In the genomic region with DNA sequence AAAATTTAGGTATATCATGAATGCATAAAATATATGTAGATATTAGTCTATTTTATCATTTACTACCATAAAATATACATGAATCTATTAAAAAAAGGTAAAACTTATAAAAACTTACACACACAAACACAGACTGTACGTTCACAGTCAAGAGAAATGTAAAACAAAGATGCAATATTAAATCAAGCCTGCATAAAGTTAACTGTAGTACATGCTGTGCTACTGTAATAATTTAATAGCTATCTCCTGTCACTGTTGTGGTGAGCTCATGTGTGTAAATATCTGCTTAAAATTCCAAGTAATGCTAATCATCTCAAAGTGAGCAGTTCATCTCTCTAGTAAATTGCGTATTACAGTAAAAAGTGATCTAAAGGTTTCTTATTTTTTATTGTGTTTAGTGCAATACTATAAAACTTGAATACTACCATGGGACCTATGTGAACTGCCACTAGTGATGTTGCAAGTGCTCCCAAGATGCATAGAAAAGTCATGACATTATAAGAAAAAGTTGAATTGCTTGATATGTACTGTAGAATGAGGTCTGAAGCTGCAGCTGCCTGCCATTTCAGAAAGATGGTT, we compare ENCODE assay signal across 13 cellular contexts. TPM values are rescaled to one million over a fixed set of nuclear protein-coding genes. Genes with fewer than 3 reads are reported as not detected.
DNase-seq lines count a peak whose midpoint lies in the region; ATAC-seq and TF ChIP-seq lines count a peak whose summit lies in the region.
"Had no signal": no experiment of that assay in that cellular context is flagged by ENCODE, and none has a peak within 500 bp of the region (broad histone marks: within the 10 kb centered on the region; RNA-seq: fewer than 3 reads in every experiment).

No MANE protein-coding gene starts in this region.

- no peak overlapping the region for H3K9ac ChIP-seq in BLaER1 treated with 17β-estradiol and CSF1 and Interleukin-3, amounts not matched to agents 10 nM and 100 nM
- H3K9ac ChIP-seq: parathyroid adenoma had no signal

- no peak overlapping the region for H3K27ac Mint-ChIP-seq in natural killer cell treated with Interleukin-12 subunit alpha and Interleukin-12 subunit beta and Interleukin-15 and Interleukin-18, amount 100 ng/mL, for 72 hours

- H3K4me2 ChIP-seq in BLaER1 treated with 17β-estradiol and CSF1 and Interleukin-3, amounts not matched to agents 10 nM and 100 nM: peak overlapping the region in 9 of 11 experiments; percentile 68 to 87 (median 77); a peak in 12 of 22 replicates

- POLR2A ChIA-PET in HEK293 (lab: Yijun Ruan, JAX): interaction anchor here (0.6 to 6.3 kb wide), 7 partner anchors 9 to 184 kb away, joined by 3 to 36 read pairs (median 6); a partner anchor contains a TSS

- DNase-seq in amniotic epithelial cell (ENCODE audit: low read depth) (peak; percentile 48), NCI-H2029 (lab: John Stamatoyannopoulos, UW) (no peak), NCI-H82 (lab: John Stamatoyannopoulos, UW) (no peak)
- DNase-seq in natural killer cell treated with Interleukin-12 subunit alpha and Interleukin-12 subunit beta and Interleukin-15 and Interleukin-18, amount 100 ng/mL, for 72 hours (ENCODE audit: low spot score): no peak
- DNase-seq in activated CD8-positive, alpha-beta memory T cell treated with anti-CD3 and anti-CD28 coated beads, Interleukin-2, amount 50 U/mL, for 48 hours: no peak
- DNase-seq: NK-92 treated with Interleukin-12 subunit alpha and Interleukin-12 subunit beta, amount 100 ng/mL, for 24 hours had no signal

- no peaks in the 10 kb centered on the region for H3K27me3 Mint-ChIP-seq in natural killer cell treated with Interleukin-12 subunit alpha and Interleukin-12 subunit beta and Interleukin-15 and Interleukin-18, amount 100 ng/mL, for 72 hours
- H3K27me3 Mint-ChIP-seq: activated B cell treated with CpG ODN at 0.5 μM for 24 hours had no signal

- H3K27me3 ChIP-seq in BLaER1 treated with 17β-estradiol and CSF1 and Interleukin-3, amounts not matched to agents 10 nM and 100 nM: no peaks in the 10 kb centered on the region
- H3K27me3 ChIP-seq: ascending aorta had no signal

- H3K9me3 Mint-ChIP-seq in natural killer cell treated with Interleukin-12 subunit alpha and Interleukin-12 subunit beta and Interleukin-15 and Interleukin-18, amount 100 ng/mL, for 72 hours: peaks cover 44% of the 10 kb centered on the region

- ATAC-seq in natural killer cell treated with Interleukin-12 subunit alpha and Interleukin-12 subunit beta and Interleukin-15 and Interleukin-18, amount 100 ng/mL, for 72 hours: no peak
- no peak for ATAC-seq in GM21360 (IDR thresholded peaks at IDR 0.05; ENCODE audit: unreplicated experiment)

- peaks cover 6 to 19% (median 11%) of the 10 kb centered on the region in 10 experiments; a peak in 19 of 20 replicates for H3K4me1 ChIP-seq in BLaER1 treated with 17β-estradiol and CSF1 and Interleukin-3, amounts not matched to agents 10 nM and 100 nM
- peaks cover 25% of the 10 kb centered on the region for H3K4me1 ChIP-seq in HEK293 (ENCODE audit: control insufficient read depth, insufficient read depth, low read length)
- H3K4me1 ChIP-seq: ascending aorta, parathyroid adenoma had no signal

- CTCF ChIA-PET in HEK293 (lab: Yijun Ruan, JAX): interaction anchor here (0.6 to 1.7 kb wide), 6 partner anchors 9 to 1040 kb away, joined by 3 to 4 read pairs (median 4); a partner anchor contains a TSS

- H3K27ac ChIP-seq in BLaER1 treated with 17β-estradiol and CSF1 and Interleukin-3, amounts not matched to agents 10 nM and 100 nM: no peak overlapping the region
- H3K27ac ChIP-seq in HEK293 (ENCODE audit: extremely low read depth, low read depth, low read length): no peak overlapping the region
- H3K27ac ChIP-seq: ascending aorta, parathyroid adenoma had no signal

- H3K4me3 ChIP-seq in BLaER1 treated with 17β-estradiol and CSF1 and Interleukin-3, amounts not matched to agents 10 nM and 100 nM: peak overlapping the region in 4 of 10 experiments; percentile 50 to 60 (median 58); a peak in 8 of 20 replicates
- no peak overlapping the region for H3K4me3 ChIP-seq in HEK293 (ENCODE audit: low read depth, low read length)
- H3K4me3 ChIP-seq: ascending aorta, mucosa of descending colon had no signal

- no peaks in the 10 kb centered on the region for H4K20me1 ChIP-seq in BLaER1 treated with 17β-estradiol and CSF1 and Interleukin-3, amounts not matched to agents 10 nM and 100 nM

- no peak for TF ChIP-seq CTCF in HEK293 (tag by site-specific recombination; IDR thresholded peaks at IDR 0.05)

- H3K9me3 ChIP-seq in BLaER1 treated with 17β-estradiol and CSF1 and Interleukin-3, amounts not matched to agents 10 nM and 100 nM (replicated peaks in 1 of 11): peaks cover 34 to 47% (median 42%) of the 10 kb centered on the region in 11 experiments
- peaks cover 47% of the 10 kb centered on the region for H3K9me3 ChIP-seq in HEK293 (ENCODE audit: control insufficient read depth, insufficient read depth, low read depth, low read length)

- H3K36me3 ChIP-seq in BLaER1 treated with 17β-estradiol and CSF1 and Interleukin-3, amounts not matched to agents 10 nM and 100 nM: peaks cover 0 to 20% (median 13%) of the 10 kb centered on the region in 11 experiments; a peak in 14 of 22 replicates
- peaks cover 0 to 52% of the 10 kb centered on the region in 2 experiments; a peak in 2 of 3 replicates for H3K36me3 ChIP-seq in HEK293 (ENCODE audit: control insufficient read depth in 2 of 2, insufficient read depth in 1 of 2, low read length in 2 of 2)

- H3K4me3 Mint-ChIP-seq in natural killer cell treated with Interleukin-12 subunit alpha and Interleukin-12 subunit beta and Interleukin-15 and Interleukin-18, amount 100 ng/mL, for 72 hours: peak overlapping the region; percentile 54

- peaks cover 63% of the 10 kb centered on the region for H3K36me3 Mint-ChIP-seq in natural killer cell treated with Interleukin-12 subunit alpha and Interleukin-12 subunit beta and Interleukin-15 and Interleukin-18, amount 100 ng/mL, for 72 hours

- peaks cover 9 to 10% of the 10 kb centered on the region in 2 donors for H3K4me1 Mint-ChIP-seq in natural killer cell treated with Interleukin-12 subunit alpha and Interleukin-12 subunit beta and Interleukin-15 and Interleukin-18, amount 100 ng/mL, for 72 hours (ENCODE audit: low read depth in 2 of 2)

TF ChIP-seq in HEK293, 187 proteins besides CTCF, POLR2A, EP300 and RAD21 (continues in another document):
- TF ChIP-seq ZNF623 (tag by site-specific recombination; IDR thresholded peaks at IDR 0.05) (no peak; the same call in 1 of the 2 replicates), HOXD13 (CRISPR knock-in tag; IDR thresholded peaks at IDR 0.05; ENCODE audit: borderline replicate concordance) (no peak), KLF1 (tag by site-specific recombination; IDR thresholded peaks at IDR 0.05) (no peak), ZNF626 (tag by site-specific recombination; IDR thresholded peaks at IDR 0.05) (no peak), ZEB2 (tag by site-specific recombination; IDR thresholded peaks at IDR 0.05) (no peak), ZFP41 (tag by site-specific recombination; IDR thresholded peaks at IDR 0.05; ENCODE audit: borderline replicate concordance) (no peak), ZNF677 (tag by site-specific recombination; IDR thresholded peaks at IDR 0.05) (no peak), ZNF24 (tag by site-specific recombination; IDR thresholded peaks at IDR 0.05) (no peak), ZNF426 (tag by site-specific recombination; IDR thresholded peaks at IDR 0.05) (no peak), ZNF184 (tag by site-specific recombination; IDR thresholded peaks at IDR 0.05) (peak; percentile 72; the same call in 1 of the 2 replicates), MYNN (tag by site-specific recombination; IDR thresholded peaks at IDR 0.05; ENCODE audit: borderline replicate concordance) (no peak), ZNF19 (tag by site-specific recombination; IDR thresholded peaks at IDR 0.05; ENCODE audit: low read depth) (0 out of 2 replicates have a peak, but pooled peaks have one; percentile 9), ZSCAN16 (tag by site-specific recombination; IDR thresholded peaks at IDR 0.05) (no peak), ZFHX2 (tag by site-specific recombination; conservative IDR thresholded peaks at IDR 0.05) (no peak)
- TF ChIP-seq, protein P1, sequence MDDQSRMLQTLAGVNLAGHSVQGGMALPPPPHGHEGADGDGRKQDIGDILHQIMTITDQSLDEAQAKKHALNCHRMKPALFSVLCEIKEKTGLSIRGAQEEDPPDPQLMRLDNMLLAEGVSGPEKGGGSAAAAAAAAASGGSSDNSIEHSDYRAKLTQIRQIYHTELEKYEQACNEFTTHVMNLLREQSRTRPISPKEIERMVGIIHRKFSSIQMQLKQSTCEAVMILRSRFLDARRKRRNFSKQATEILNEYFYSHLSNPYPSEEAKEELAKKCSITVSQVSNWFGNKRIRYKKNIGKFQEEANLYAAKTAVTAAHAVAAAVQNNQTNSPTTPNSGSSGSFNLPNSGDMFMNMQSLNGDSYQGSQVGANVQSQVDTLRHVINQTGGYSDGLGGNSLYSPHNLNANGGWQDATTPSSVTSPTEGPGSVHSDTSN (CRISPR knock-in tag; IDR thresholded peaks at IDR 0.05): no peak
- TF ChIP-seq, protein P2, sequence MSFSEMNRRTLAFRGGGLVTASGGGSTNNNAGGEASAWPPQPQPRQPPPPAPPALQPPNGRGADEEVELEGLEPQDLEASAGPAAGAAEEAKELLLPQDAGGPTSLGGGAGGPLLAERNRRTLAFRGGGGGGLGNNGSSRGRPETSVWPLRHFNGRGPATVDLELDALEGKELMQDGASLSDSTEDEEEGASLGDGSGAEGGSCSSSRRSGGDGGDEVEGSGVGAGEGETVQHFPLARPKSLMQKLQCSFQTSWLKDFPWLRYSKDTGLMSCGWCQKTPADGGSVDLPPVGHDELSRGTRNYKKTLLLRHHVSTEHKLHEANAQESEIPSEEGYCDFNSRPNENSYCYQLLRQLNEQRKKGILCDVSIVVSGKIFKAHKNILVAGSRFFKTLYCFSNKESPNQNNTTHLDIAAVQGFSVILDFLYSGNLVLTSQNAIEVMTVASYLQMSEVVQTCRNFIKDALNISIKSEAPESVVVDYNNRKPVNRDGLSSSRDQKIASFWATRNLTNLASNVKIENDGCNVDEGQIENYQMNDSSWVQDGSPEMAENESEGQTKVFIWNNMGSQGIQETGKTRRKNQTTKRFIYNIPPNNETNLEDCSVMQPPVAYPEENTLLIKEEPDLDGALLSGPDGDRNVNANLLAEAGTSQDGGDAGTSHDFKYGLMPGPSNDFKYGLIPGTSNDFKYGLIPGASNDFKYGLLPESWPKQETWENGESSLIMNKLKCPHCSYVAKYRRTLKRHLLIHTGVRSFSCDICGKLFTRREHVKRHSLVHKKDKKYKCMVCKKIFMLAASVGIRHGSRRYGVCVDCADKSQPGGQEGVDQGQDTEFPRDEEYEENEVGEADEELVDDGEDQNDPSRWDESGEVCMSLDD (tag by site-specific recombination; IDR thresholded peaks at IDR 0.05): no peak

RNA-seq across cellular contexts. Expression of a gene that starts 0.8 kb away (rescaled TPM):
- total RNA-seq in natural killer cell treated with Interleukin-12 subunit alpha and Interleukin-12 subunit beta and Interleukin-15 and Interleukin-18, amount 100 ng/mL, for 72 hours: not detected
- total RNA-seq: ascending aorta had no signal

RNA-seq across cellular contexts. Expression of a gene that starts 45.9 kb away (rescaled TPM):
- total RNA-seq in natural killer cell treated with Interleukin-12 subunit alpha and Interleukin-12 subunit beta and Interleukin-15 and Interleukin-18, amount 100 ng/mL, for 72 hours: 1 to 10 TPM; 8.3 to 9.0 TPM

RNA-seq across cellular contexts. Expression of a gene that starts 46.6 kb away (rescaled TPM):
- total RNA-seq in natural killer cell treated with Interleukin-12 subunit alpha and Interleukin-12 subunit beta and Interleukin-15 and Interleukin-18, amount 100 ng/mL, for 72 hours: 10 to 100 TPM; 25.9 to 26.0 TPM
